Comparison of ENCODE assay signal across 20 cellular contexts in the genomic region with DNA sequence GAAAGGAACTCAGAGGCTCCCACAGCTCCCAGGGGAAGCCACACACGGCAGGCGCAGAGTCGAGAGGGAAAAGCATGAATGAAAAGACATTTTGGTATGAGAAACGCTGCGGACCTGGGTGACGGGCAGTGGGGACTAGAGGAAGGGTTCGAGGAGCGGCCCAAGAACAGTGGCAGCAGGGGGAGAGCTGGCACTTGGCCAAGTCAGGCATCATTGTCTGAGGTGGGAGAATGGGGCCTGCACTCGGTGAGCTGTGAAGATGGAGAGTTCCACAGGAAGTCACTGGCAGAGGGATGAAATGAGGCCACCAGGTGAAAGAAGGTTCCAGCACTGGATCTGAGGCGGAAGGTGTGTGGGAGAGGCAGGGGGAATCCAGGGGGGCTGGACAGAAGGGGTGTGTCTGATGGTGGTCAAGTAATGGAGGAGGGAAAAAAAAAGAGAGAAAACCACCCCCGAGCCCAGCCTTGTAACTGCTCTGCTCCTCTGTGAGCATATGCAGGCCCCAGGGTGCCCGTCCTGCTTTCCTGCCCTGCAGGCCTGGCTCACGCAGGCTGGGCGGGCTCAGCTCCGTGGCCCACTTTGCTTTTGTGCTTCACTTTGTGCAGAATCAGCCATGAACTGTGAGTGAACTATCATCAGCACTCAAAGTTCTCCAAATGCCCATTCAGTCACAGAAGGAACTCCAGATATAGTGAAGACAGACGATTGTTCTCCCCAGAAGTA. TPM values are rescaled to one million over a fixed set of nuclear protein-coding genes. Genes with fewer than 3 reads are reported as not detected.
DNase-seq lines count a peak whose midpoint lies in the region; FAIRE-seq and TF ChIP-seq lines count a peak whose summit lies in the region.
"Had no signal": no experiment of that assay in that cellular context is flagged by ENCODE, and none has a peak within 500 bp of the region (broad histone marks: within the 10 kb centered on the region; RNA-seq: fewer than 3 reads in every experiment).

No MANE protein-coding gene starts in this region.

- H3K4me3 ChIP-seq in left ventricle myocardium inferior = no peak overlapping the region
- H3K4me3 ChIP-seq in astrocyte of the spinal cord (ENCODE audit: low read depth, low read length) = no peak overlapping the region
- no peak overlapping the region for H3K4me3 ChIP-seq in mesodermal cell (ENCODE audit: extremely low read depth, insufficient read depth, low read length, poor library complexity, severe bottlenecking)
- no peak overlapping the region for H3K4me3 ChIP-seq in SJCRH30
- no peak overlapping the region for H3K4me3 ChIP-seq in kidney (ENCODE audit: low read length in 2 of 2)

- no peak overlapping the region for H3K27ac Mint-ChIP-seq in type B pancreatic cell
- H3K27ac Mint-ChIP-seq: HFFc6 had no signal

- H3K27ac ChIP-seq in left ventricle myocardium inferior (replicated peaks) (peak overlapping the region; percentile 15), mesodermal cell (ENCODE audit: low read depth, low read length, severe bottlenecking) (peak overlapping the region; percentile 2), SJCRH30 (no peak overlapping the region), kidney (ENCODE audit: low read depth in 2 of 2, low read length in 2 of 2) (no peak overlapping the region)

- DNase-seq in left ventricle myocardium inferior (no peak), cardiac septum (ENCODE audit: low spot score) (no peak), astrocyte of the spinal cord (ENCODE audit: low read depth, low spot score) (peak; percentile 8), SJCRH30 (no peak), type B pancreatic cell (ENCODE audit: extremely low spot score, unreplicated experiment) (no peak), dedifferentiated amniotic fluid mesenchymal stem cell (ENCODE audit: extremely low spot score) (no peak), kidney (no peak)
- DNase-seq: DMS53, HFFc6, Kasumi-1, NCI-H1105 treated with DMSO at 0.1 percent for 48 hours, NCI-H187, NCI-H2171 treated with DMSO at 0.1 percent for 48 hours, SHP77 had no signal

- no peak for FAIRE-seq in kidney (lab: Jason Lieb, UNC)
- FAIRE-seq: A204.1, GM19239, RCC 7860 had no signal

- intact Hi-C loops in left ventricle myocardium inferior (cut with micrococcal nuclease) = loop anchor here (10.0 kb wide), 1 partner anchor 70 kb away; a partner anchor contains a TSS
- intact Hi-C loops in cardiac septum (cut with DNase I) = loop anchor here (5.0 kb wide), 1 partner anchor 68 kb away; no protein-coding TSS in a partner anchor
- intact Hi-C loops in kidney (cut with DNase I) = no loop called here

- no peaks in the 10 kb centered on the region for H3K9me3 Mint-ChIP-seq in type B pancreatic cell
- H3K9me3 Mint-ChIP-seq: HFFc6 had no signal

- peaks cover 12% of the 10 kb centered on the region for H3K36me3 ChIP-seq in left ventricle myocardium inferior
- H3K36me3 ChIP-seq in mesodermal cell (ENCODE audit: control insufficient read depth, insufficient read depth, low read length) = peaks cover 21% of the 10 kb centered on the region
- no peaks in the 10 kb centered on the region for H3K36me3 ChIP-seq in SJCRH30
- peaks cover 3 to 11% of the 10 kb centered on the region in 2 donors for H3K36me3 ChIP-seq in kidney (ENCODE audit: control insufficient read depth in 1 of 2, insufficient read depth in 2 of 2, low read length in 2 of 2)

- H3K27me3 ChIP-seq in left ventricle myocardium inferior (ENCODE audit: low read depth) (no peaks in the 10 kb centered on the region), SJCRH30 (no peaks in the 10 kb centered on the region)

- H3K36me3 Mint-ChIP-seq in type B pancreatic cell = peaks cover 4% of the 10 kb centered on the region

- no peaks in the 10 kb centered on the region for H3K4me1 Mint-ChIP-seq in type B pancreatic cell (ENCODE audit: unreplicated experiment)
- H3K4me1 Mint-ChIP-seq: CD14-positive monocyte had no signal

- H3K4me3 Mint-ChIP-seq in type B pancreatic cell = no peak overlapping the region
- H3K4me3 Mint-ChIP-seq: CD14-positive monocyte, HFFc6 had no signal

- WGBS in mesodermal cell (ENCODE audit: insufficient coverage in 2 of 2), 2 experiments = 89 to 92% methylated on average over 16 of the region's 16 CpGs

- in situ Hi-C loops in astrocyte of the spinal cord (cut with HindIII; ENCODE audit: low sequenced_read_pairs) = no loop called here

- TF ChIP-seq CTCF in left ventricle myocardium inferior (IDR thresholded peaks at IDR 0.05; ENCODE audit: borderline replicate concordance) = no peak
- TF ChIP-seq CTCF in astrocyte of the spinal cord (IDR thresholded peaks at IDR 0.05; ENCODE audit: low read depth, low read length) = no peak
- no peak for TF ChIP-seq CTCF in type B pancreatic cell (conservative IDR thresholded peaks at IDR 0.05)
- TF ChIP-seq CTCF in kidney (IDR thresholded peaks at IDR 0.05; ENCODE audit: borderline replicate concordance, extremely low read depth, insufficient read depth) = no peak

- H3K9ac ChIP-seq in kidney (ENCODE audit: low read length in 2 of 2) = no peak overlapping the region

- H3K9me3 ChIP-seq in left ventricle myocardium inferior (replicated peaks) = no peaks in the 10 kb centered on the region
- no peaks in the 10 kb centered on the region for H3K9me3 ChIP-seq in mesodermal cell (ENCODE audit: control insufficient read depth, low read length)
- no peaks in the 10 kb centered on the region for H3K9me3 ChIP-seq in SJCRH30 (replicated peaks)
- no peaks in the 10 kb centered on the region for H3K9me3 ChIP-seq in kidney (ENCODE audit: control insufficient read depth in 1 of 2, low read length in 2 of 2)

- H3K27me3 Mint-ChIP-seq in type B pancreatic cell = no peaks in the 10 kb centered on the region

- H3K4me1 ChIP-seq in left ventricle myocardium inferior (peaks cover 8% of the 10 kb centered on the region), mesodermal cell (ENCODE audit: control insufficient read depth, insufficient read depth, low read length, poor library complexity, severe bottlenecking) (peaks cover 10% of the 10 kb centered on the region), SJCRH30 (no peaks in the 10 kb centered on the region), kidney (ENCODE audit: control insufficient read depth in 1 of 2, insufficient read depth in 1 of 2, low read depth in 1 of 2, low read length in 2 of 2) (no peaks in the 10 kb centered on the region)

RNA-seq across cellular contexts. Expression of a gene that starts 31.8 kb away (rescaled TPM):
- total RNA-seq in left ventricle myocardium inferior (27.1 TPM), cardiac septum (19.8 TPM), type B pancreatic cell (ENCODE audit: low replicate concordance) (1.0 TPM in 1 of 2 replicates, not detected in the other), kidney (40.9 TPM)
- polyA plus RNA-seq in mesodermal cell (2013, experiment 1 of 2) = 16.4 TPM
- 10.3 TPM for polyA plus RNA-seq in mesodermal cell (2013, experiment 2 of 2)
- 1.1 and 1.2 TPM in 2 replicates for total RNA-seq in SJCRH30 (2014; rRNA removed; shearing (Covaris generic))
- polyA plus RNA-seq in kidney (ENCODE audit: insufficient read depth, low read depth, low replicate concordance) = 49.5 TPM
- total RNA-seq: NCI-H460 had no signal

RNA-seq across cellular contexts. Expression of a gene that starts 46.6 kb away (rescaled TPM):
- total RNA-seq in left ventricle myocardium inferior (7.5 TPM), cardiac septum (10.5 TPM), type B pancreatic cell (ENCODE audit: low replicate concordance) (27.9 and 55.1 TPM in 2 replicates), kidney (38.0 TPM)
- 32.6 TPM for polyA plus RNA-seq in mesodermal cell (2013, experiment 1 of 2)
- 32.2 TPM for polyA plus RNA-seq in mesodermal cell (2013, experiment 2 of 2)
- total RNA-seq in SJCRH30 (2014; rRNA removed; shearing (Covaris generic)) = 4.4 and 6.5 TPM in 2 replicates
- polyA plus RNA-seq in kidney (ENCODE audit: insufficient read depth, low read depth, low replicate concordance) = 13.5 TPM

RNA-seq across cellular contexts. Expression of a gene that starts 46.9 kb away (rescaled TPM):
- total RNA-seq in left ventricle myocardium inferior (12.3 TPM), cardiac septum (12.4 TPM), type B pancreatic cell (ENCODE audit: low replicate concordance) (29.0 and 31.4 TPM in 2 replicates), kidney (20.0 TPM)
- polyA plus RNA-seq in mesodermal cell (2013, experiment 1 of 2) = 15.7 TPM
- polyA plus RNA-seq in mesodermal cell (2013, experiment 2 of 2) = 11.6 TPM
- total RNA-seq in SJCRH30 (2014; rRNA removed; shearing (Covaris generic)) = 9.5 and 12.6 TPM in 2 replicates
- polyA plus RNA-seq in kidney (ENCODE audit: insufficient read depth, low read depth, low replicate concordance) = 2.9 TPM

Comparison
In these comparisons a context has a peak if more than half of its experiments do, and no peak if none do; other contexts are left out.
1. H3K27ac ChIP-seq: peak in left ventricle myocardium inferior (single experiment) and mesodermal cell (single experiment); none in SJCRH30 (single experiment) and kidney (0 of 2).